ENCODE assay signal across 8 cellular contexts in the genomic region with DNA sequence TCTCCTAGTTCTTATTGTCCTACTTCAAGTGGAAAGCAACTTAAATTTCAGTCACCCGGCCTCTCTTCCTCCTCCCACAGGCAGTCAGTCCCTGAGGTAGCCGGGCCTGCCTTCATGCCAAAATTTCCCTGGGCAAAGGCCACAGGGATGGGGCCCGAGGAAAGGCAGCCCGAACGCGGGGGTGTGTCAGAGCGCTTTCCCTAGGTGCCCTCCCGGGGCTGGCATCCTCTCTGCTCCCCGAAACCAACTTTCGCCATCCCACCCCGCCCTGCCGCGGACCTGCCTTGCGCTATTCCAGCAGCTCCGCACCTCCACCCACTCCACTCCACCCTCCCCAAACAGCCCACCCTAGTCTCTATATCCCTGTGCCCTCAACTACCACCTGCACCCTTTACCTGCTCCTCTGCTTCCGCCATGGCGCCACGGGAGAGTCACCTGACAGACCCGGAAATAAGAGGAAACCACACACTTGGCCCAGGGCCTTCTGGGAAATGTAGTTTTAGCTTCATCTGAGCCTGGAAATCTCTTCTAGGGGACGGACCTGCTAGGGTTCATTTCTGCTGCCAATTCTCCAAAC. TPM values are rescaled to one million over a fixed set of nuclear protein-coding genes. Genes with fewer than 3 reads are reported as not detected.
A peak's percentile ranks its signal among the peaks of the same experiment; 100 is the strongest.
DNase-seq lines count a peak whose midpoint lies in the region; ATAC-seq and TF ChIP-seq lines count a peak whose summit lies in the region.

VPS41 (minus strand) TSS at position 433 of the 577 bp plus-strand sequence; CDS start at position 416, 17 bp downstream.

- H4K20me1 ChIP-seq in DOHH2 (ENCODE audit: control insufficient read depth, insufficient read depth, low read depth, low read length): no peaks in the 10 kb centered on the region
- no peaks in the 10 kb centered on the region for H4K20me1 ChIP-seq in neural cell (ENCODE audit: insufficient read depth)

- no peaks in the 10 kb centered on the region for H3F3A ChIP-seq in DOHH2 (ENCODE audit: control insufficient read depth, insufficient read depth)
- H3F3A ChIP-seq in neural cell (ENCODE audit: insufficient read depth, low read length, poor library complexity, severe bottlenecking): no peaks in the 10 kb centered on the region

- H3K9me3 Mint-ChIP-seq in stimulated activated naive CD8-positive, alpha-beta T cell treated with anti-CD3 and anti-CD28 coated beads, Interleukin-15, amount 100 ng/mL, for 72 hours: no peaks in the 10 kb centered on the region

- H3K36me3 ChIP-seq in DOHH2 (ENCODE audit: control insufficient read depth, low read length) (no peaks in the 10 kb centered on the region; the same call in 1 of the 2 replicates), neural cell (ENCODE audit: insufficient read depth, low read length) (no peaks in the 10 kb centered on the region)

- peak within 1 kb of the TSS; percentile 90 for H3K4me2 ChIP-seq in DOHH2 (ENCODE audit: low read length)
- peak within 1 kb of the TSS; percentile 80 for H3K4me2 ChIP-seq in neural cell (ENCODE audit: low read length)

- no peaks in the 10 kb centered on the region for H3K27me3 Mint-ChIP-seq in stimulated activated naive CD8-positive, alpha-beta T cell treated with anti-CD3 and anti-CD28 coated beads, Interleukin-15, amount 100 ng/mL, for 72 hours

- peak within 1 kb of the TSS; percentile 87 to 99 for H3K4me3 Mint-ChIP-seq in stimulated activated naive CD8-positive, alpha-beta T cell treated with anti-CD3 and anti-CD28 coated beads, Interleukin-15, amount 100 ng/mL, for 72 hours

- peaks cover 43% of the 10 kb centered on the region for H3K79me2 ChIP-seq in DOHH2 (ENCODE audit: control insufficient read depth, low read length)
- peaks cover 16% of the 10 kb centered on the region for H3K79me2 ChIP-seq in neural cell (replicated peaks; ENCODE audit: insufficient read depth, low read length)

- ATAC-seq in GM21723 (IDR thresholded peaks at IDR 0.05; ENCODE audit: unreplicated experiment): peak; percentile 98
- ATAC-seq in stimulated activated naive CD8-positive, alpha-beta T cell treated with anti-CD3 and anti-CD28 coated beads, Interleukin-15, amount 100 ng/mL, for 72 hours: peak; percentile 98

- peak within 1 kb of the TSS; percentile 66 for H3K9ac ChIP-seq in neural cell (ENCODE audit: low read length)

- H3K9me2 ChIP-seq in DOHH2 (replicated peaks; ENCODE audit: control insufficient read depth, low read length) (no peaks in the 10 kb centered on the region), neural cell (ENCODE audit: insufficient read depth, low read length) (no peaks in the 10 kb centered on the region)

- TF ChIP-seq RAD21 in neural cell (conservative IDR thresholded peaks at IDR 0.05): peak; percentile 49

- TF ChIP-seq CTCF in DOHH2 (IDR thresholded peaks at IDR 0.05; ENCODE audit: low read depth, low read length, poor library complexity, severe bottlenecking): no peak
- TF ChIP-seq CTCF in RWPE1 (conservative IDR thresholded peaks at IDR 0.05; ENCODE audit: low read depth): no peak
- TF ChIP-seq CTCF in neural cell (IDR thresholded peaks at IDR 0.05; ENCODE audit: poor library complexity, severe bottlenecking): peak; percentile 13

- H3K27me3 ChIP-seq in DOHH2 (ENCODE audit: control insufficient read depth, low read length): no peaks in the 10 kb centered on the region
- H3K27me3 ChIP-seq in neural cell (ENCODE audit: insufficient read depth, low read depth, low read length): no peaks in the 10 kb centered on the region

- POLR2A ChIA-PET in RWPE1 (lab: Yijun Ruan, JAX; ENCODE audit: low non-redundant PET): no interaction called here

- H3K27ac Mint-ChIP-seq in stimulated activated naive CD8-positive, alpha-beta T cell treated with anti-CD3 and anti-CD28 coated beads, Interleukin-15, amount 100 ng/mL, for 72 hours: peak within 1 kb of the TSS; percentile 93 to 99

- DNase-seq in KBM-7 (peak; percentile 78), RWPE1 (ENCODE audit: low spot score) (peak; percentile 88), fibroblast of the conjunctiva (ENCODE audit: low read depth) (peak; percentile 45)
- DNase-seq in activated T-helper 9 cell treated with anti-CD3 and anti-CD28 coated beads, Interleukin-2, amount 50 U/mL, for 16 hours (ENCODE audit: low read depth): peak; percentile 60
- DNase-seq in stimulated activated naive CD8-positive, alpha-beta T cell treated with anti-CD3 and anti-CD28 coated beads, Interleukin-15, amount 100 ng/mL, for 72 hours: peak; percentile 67 to 76

- no peak for TF ChIP-seq EP300 in neural cell (conservative IDR thresholded peaks at IDR 0.05; ENCODE audit: poor library complexity, severe bottlenecking)

- H3K27ac ChIP-seq in DOHH2 (ENCODE audit: low read depth, low read length): no peak within 1 kb of the TSS
- H3K27ac ChIP-seq in RWPE1: no peak within 1 kb of the TSS
- no peak within 1 kb of the TSS for H3K27ac ChIP-seq in neural cell (ENCODE audit: low read length)

- H3K4me1 Mint-ChIP-seq in stimulated activated naive CD8-positive, alpha-beta T cell treated with anti-CD3 and anti-CD28 coated beads, Interleukin-15, amount 100 ng/mL, for 72 hours: peaks cover 40% of the 10 kb centered on the region

- H3K9me3 ChIP-seq in DOHH2 (ENCODE audit: control insufficient read depth, insufficient read depth, low read length): no peaks in the 10 kb centered on the region
- no peaks in the 10 kb centered on the region for H3K9me3 ChIP-seq in neural cell (ENCODE audit: low read length)

- peaks cover 35% of the 10 kb centered on the region for H3K4me1 ChIP-seq in DOHH2 (ENCODE audit: control insufficient read depth, low read length)

- peak within 1 kb of the TSS; percentile 87 for H2AFZ ChIP-seq in neural cell (ENCODE audit: low read depth, low read length)

- CTCF ChIA-PET in RWPE1 (lab: Yijun Ruan, JAX): interaction anchor here (0.6 to 0.7 kb wide), 3 partner anchors 24 to 376 kb away, joined by 3 to 5 read pairs (median 3); no protein-coding TSS in a partner anchor

- in situ Hi-C loops in KBM-7 (cut with MboI; ENCODE audit: low pct_unique_long_range_greater_than_20kb, low sequenced_read_pairs): no loop called here

- H3K4me3 ChIP-seq in DOHH2 (ENCODE audit: low read length): peak within 1 kb of the TSS; percentile 87
- H3K4me3 ChIP-seq in neural cell (ENCODE audit: low read length): peak within 1 kb of the TSS; percentile 88

TF ChIP-seq in neural cell, 6 proteins besides CTCF, POLR2A, EP300 and RAD21:
- TF ChIP-seq POLR2AphosphoS5 (IDR thresholded peaks at IDR 0.05): peak; percentile 67
- TF ChIP-seq SMC3 (conservative IDR thresholded peaks at IDR 0.05; ENCODE audit: poor library complexity): peak; percentile 52
- peak; percentile 82 for TF ChIP-seq MXI1 (conservative IDR thresholded peaks at IDR 0.05; ENCODE audit: poor library complexity, severe bottlenecking)
- TF ChIP-seq EZH2 (IDR thresholded peaks at IDR 0.05; ENCODE audit: borderline replicate concordance, insufficient read depth, low read length, poor library complexity, severe bottlenecking): no peak
- TF ChIP-seq, protein P1, sequence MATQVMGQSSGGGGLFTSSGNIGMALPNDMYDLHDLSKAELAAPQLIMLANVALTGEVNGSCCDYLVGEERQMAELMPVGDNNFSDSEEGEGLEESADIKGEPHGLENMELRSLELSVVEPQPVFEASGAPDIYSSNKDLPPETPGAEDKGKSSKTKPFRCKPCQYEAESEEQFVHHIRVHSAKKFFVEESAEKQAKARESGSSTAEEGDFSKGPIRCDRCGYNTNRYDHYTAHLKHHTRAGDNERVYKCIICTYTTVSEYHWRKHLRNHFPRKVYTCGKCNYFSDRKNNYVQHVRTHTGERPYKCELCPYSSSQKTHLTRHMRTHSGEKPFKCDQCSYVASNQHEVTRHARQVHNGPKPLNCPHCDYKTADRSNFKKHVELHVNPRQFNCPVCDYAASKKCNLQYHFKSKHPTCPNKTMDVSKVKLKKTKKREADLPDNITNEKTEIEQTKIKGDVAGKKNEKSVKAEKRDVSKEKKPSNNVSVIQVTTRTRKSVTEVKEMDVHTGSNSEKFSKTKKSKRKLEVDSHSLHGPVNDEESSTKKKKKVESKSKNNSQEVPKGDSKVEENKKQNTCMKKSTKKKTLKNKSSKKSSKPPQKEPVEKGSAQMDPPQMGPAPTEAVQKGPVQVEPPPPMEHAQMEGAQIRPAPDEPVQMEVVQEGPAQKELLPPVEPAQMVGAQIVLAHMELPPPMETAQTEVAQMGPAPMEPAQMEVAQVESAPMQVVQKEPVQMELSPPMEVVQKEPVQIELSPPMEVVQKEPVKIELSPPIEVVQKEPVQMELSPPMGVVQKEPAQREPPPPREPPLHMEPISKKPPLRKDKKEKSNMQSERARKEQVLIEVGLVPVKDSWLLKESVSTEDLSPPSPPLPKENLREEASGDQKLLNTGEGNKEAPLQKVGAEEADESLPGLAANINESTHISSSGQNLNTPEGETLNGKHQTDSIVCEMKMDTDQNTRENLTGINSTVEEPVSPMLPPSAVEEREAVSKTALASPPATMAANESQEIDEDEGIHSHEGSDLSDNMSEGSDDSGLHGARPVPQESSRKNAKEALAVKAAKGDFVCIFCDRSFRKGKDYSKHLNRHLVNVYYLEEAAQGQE (IDR thresholded peaks at IDR 0.05; ENCODE audit: borderline replicate concordance): no peak

RNA-seq across cellular contexts. Expression of gene VPS41, which starts in this region (rescaled TPM):
- polyA plus RNA-seq in neural cell: 64.0 and 76.3 TPM in 2 replicates
- polyA minus RNA-seq in neural cell: 77.2 and 108 TPM in 2 replicates
